In genomic region chr3:177013681-177014280, GRCh38 we compare ENCODE assay signal across 14 cellular contexts.
"Had no signal": no experiment of that assay in that cellular context is flagged by ENCODE, and none has a peak within 500 bp of the region (broad histone marks: within the 10 kb centered on the region; RNA-seq: fewer than 3 reads in every experiment).

No MANE protein-coding gene starts in this region.

- H3K27ac ChIP-seq: breast epithelium, esophagus squamous epithelium, parathyroid adenoma, uterus had no signal

- H3K9ac ChIP-seq: parathyroid adenoma had no signal

- H3K9me3 ChIP-seq: breast epithelium, esophagus squamous epithelium, uterus had no signal

- DNase-seq: activated CD4-positive, alpha-beta T cell treated with anti-CD3 and anti-CD28 coated beads for 36 hours; activated CD4-positive, alpha-beta T cell treated with anti-CD3 and anti-CD28 coated beads, Interleukin-2, amount 50 U/mL, for 48 hours; activated gamma-delta T cell; cerebellar nuclear complex; effector CD8-positive, alpha-beta T cell; esophagus squamous epithelium; left cardiac atrium; mesenchymal stem cell; naive thymus-derived CD4-positive, alpha-beta T cell; stimulated activated naive B cell treated with anti-CD40 and anti-IgM and Interleukin-4, amounts not matched to agents 10 μg/mL and 1 μg/mL and 100 μg/mL, for 72 hours; T-helper 2 cell; uterus had no signal

- H3K27me3 ChIP-seq: breast epithelium, esophagus squamous epithelium, uterus had no signal

- H3K36me3 ChIP-seq: breast epithelium, uterus had no signal

- H3K4me1 ChIP-seq: breast epithelium, esophagus squamous epithelium, parathyroid adenoma, uterus had no signal

- H3K4me3 ChIP-seq: breast epithelium, esophagus squamous epithelium, uterus had no signal

- ATAC-seq: activated CD4-positive, alpha-beta T cell treated with anti-CD3 and anti-CD28 coated beads for 36 hours; left cardiac atrium; naive thymus-derived CD4-positive, alpha-beta T cell; stimulated activated naive B cell treated with anti-CD40 and anti-IgM and Interleukin-4, amounts not matched to agents 10 μg/mL and 1 μg/mL and 100 μg/mL, for 72 hours had no signal
